ENCODE assay signal across 10 cellular contexts in genomic region chr4:52701207-52701606, GRCh38. TPM values are rescaled to one million over a fixed set of nuclear protein-coding genes. Genes with fewer than 3 reads are reported as not detected.
DNase-seq lines count a peak whose midpoint lies in the region; ATAC-seq and TF ChIP-seq lines count a peak whose summit lies in the region.
"Had no signal": no experiment of that assay in that cellular context is flagged by ENCODE, and none has a peak within 500 bp of the region (broad histone marks: within the 10 kb centered on the region; RNA-seq: fewer than 3 reads in every experiment).

No MANE protein-coding gene starts in this region.

- H3K27me3 ChIP-seq in Karpas-422 (ENCODE audit: low read length) = no peaks in the 10 kb centered on the region
- H3K27me3 ChIP-seq in CD4-positive, alpha-beta T cell (ENCODE audit: control insufficient read depth, insufficient read depth, low read length) = no peaks in the 10 kb centered on the region

- H3K9ac ChIP-seq in Karpas-422 (ENCODE audit: low read length) = no peak overlapping the region

- H4K20me1 ChIP-seq in Karpas-422 (ENCODE audit: insufficient read depth, low read depth, low read length) = no peaks in the 10 kb centered on the region

- peak overlapping the region; percentile 50 for H3K4me2 ChIP-seq in Karpas-422 (ENCODE audit: low read depth, low read length, poor library complexity, severe bottlenecking)

- H3K9me3 ChIP-seq in Karpas-422 (ENCODE audit: low read length) = no peaks in the 10 kb centered on the region
- H3K9me3 ChIP-seq in CD4-positive, alpha-beta T cell (ENCODE audit: control insufficient read depth, low read length) = no peaks in the 10 kb centered on the region

- CTCF ChIA-PET in CD4-positive, alpha-beta T cell (lab: Charles Lee) = interaction anchor here (0.5 kb wide), 1 partner anchor 96 kb away, joined by 3 read pairs; no protein-coding TSS in a partner anchor

- no peaks in the 10 kb centered on the region for H3K4me1 Mint-ChIP-seq in CD4-positive, alpha-beta T cell (ENCODE audit: low read depth)

- H3K27ac ChIP-seq in Karpas-422 (ENCODE audit: low read length) = no peak overlapping the region; the same call in 1 of the 2 replicates
- no peak overlapping the region for H3K27ac ChIP-seq in CD4-positive, alpha-beta T cell (ENCODE audit: low read depth, low read length)

- no peaks in the 10 kb centered on the region for H3K9me2 ChIP-seq in Karpas-422 (replicated peaks; ENCODE audit: insufficient read depth, low read length)

- no peak overlapping the region for H3K4me3 Mint-ChIP-seq in CD4-positive, alpha-beta T cell

- H3K79me2 ChIP-seq in Karpas-422 (ENCODE audit: low read length) = no peaks in the 10 kb centered on the region

- DNase-seq in Karpas-422 (peak; percentile 76), NCI-H146 treated with DMSO at 0.1 percent for 48 hours (lab: John Stamatoyannopoulos, UW; ENCODE audit: unreplicated experiment) (no peak), SHP77 treated with DMSO at 0.1 percent for 48 hours (lab: John Stamatoyannopoulos, UW) (no peak)
- DNase-seq in CD4-positive, alpha-beta T cell = no peak
- no peak for DNase-seq in activated CD4-positive, alpha-beta T cell treated with anti-CD3 and anti-CD28 coated beads, Interleukin-2, amount 50 U/mL, for 48 hours
- DNase-seq: foreskin fibroblast, NCI-H1105 treated with DMSO at 0.1 percent for 48 hours had no signal

- ATAC-seq in GM18505 (IDR thresholded peaks at IDR 0.05; ENCODE audit: unreplicated experiment) (peak; percentile 89), GM19468 (IDR thresholded peaks at IDR 0.05; ENCODE audit: extremely low read depth, unreplicated experiment) (peak; percentile 90), HG02970 (IDR thresholded peaks at IDR 0.05; ENCODE audit: low FRiP score, unreplicated experiment) (peak; percentile 88)
- ATAC-seq in CD4-positive, alpha-beta T cell (ENCODE audit: poor library complexity) = no peak

- H3K4me1 ChIP-seq in Karpas-422 (ENCODE audit: low read length) = peaks cover 33% of the 10 kb centered on the region

- H3K36me3 Mint-ChIP-seq in CD4-positive, alpha-beta T cell (ENCODE audit: low read depth) = no peaks in the 10 kb centered on the region

- no peak for TF ChIP-seq POLR2A in GM18505 (IDR thresholded peaks at IDR 0.05; ENCODE audit: borderline replicate concordance, extremely low read depth, insufficient read depth, insufficient read length)

- no peaks in the 10 kb centered on the region for H3K9me3 Mint-ChIP-seq in CD4-positive, alpha-beta T cell

- intact Hi-C loops in CD4-positive, alpha-beta T cell (cut with DNase I, micrococcal nuclease) = no loop called here

- POLR2A ChIA-PET in CD4-positive, alpha-beta T cell (lab: Charles Lee) = interaction anchor here (1.7 kb wide), 1 partner anchor 11 kb away, joined by 7 read pairs; no protein-coding TSS in a partner anchor

- H2AFZ ChIP-seq in Karpas-422 (ENCODE audit: low read length) = no peak overlapping the region

- no peak overlapping the region for H3K27ac Mint-ChIP-seq in CD4-positive, alpha-beta T cell

- H3K27me3 Mint-ChIP-seq in CD4-positive, alpha-beta T cell = no peaks in the 10 kb centered on the region

- no peak overlapping the region for H3K4me3 ChIP-seq in Karpas-422 (ENCODE audit: low read length)

- TF ChIP-seq CTCF in CD4-positive, alpha-beta T cell (IDR thresholded peaks at IDR 0.05) = no peak

- H3K36me3 ChIP-seq in Karpas-422 (ENCODE audit: insufficient read depth, low read length) = no peaks in the 10 kb centered on the region

RNA-seq across cellular contexts. Expression of gene USP46, which starts 42.1 kb away (rescaled TPM):
- 8.8 and 14.5 TPM in 2 replicates for total RNA-seq in Karpas-422 (2014; rRNA removed; shearing (Covaris generic); ENCODE audit: low replicate concordance)
- total RNA-seq in CD4-positive, alpha-beta T cell = 10 to 100 TPM in 1 of 2 experiments, 1 to 10 TPM in 1; 6.8 to 10.5 TPM

RNA-seq across cellular contexts. Expression of gene ERVMER34-1, which starts 50.0 kb away (rescaled TPM):
- total RNA-seq in Karpas-422 (2014; rRNA removed; shearing (Covaris generic); ENCODE audit: low replicate concordance) = not detected in 2 replicates
- total RNA-seq in CD4-positive, alpha-beta T cell = not detected
